In the genomic region with DNA sequence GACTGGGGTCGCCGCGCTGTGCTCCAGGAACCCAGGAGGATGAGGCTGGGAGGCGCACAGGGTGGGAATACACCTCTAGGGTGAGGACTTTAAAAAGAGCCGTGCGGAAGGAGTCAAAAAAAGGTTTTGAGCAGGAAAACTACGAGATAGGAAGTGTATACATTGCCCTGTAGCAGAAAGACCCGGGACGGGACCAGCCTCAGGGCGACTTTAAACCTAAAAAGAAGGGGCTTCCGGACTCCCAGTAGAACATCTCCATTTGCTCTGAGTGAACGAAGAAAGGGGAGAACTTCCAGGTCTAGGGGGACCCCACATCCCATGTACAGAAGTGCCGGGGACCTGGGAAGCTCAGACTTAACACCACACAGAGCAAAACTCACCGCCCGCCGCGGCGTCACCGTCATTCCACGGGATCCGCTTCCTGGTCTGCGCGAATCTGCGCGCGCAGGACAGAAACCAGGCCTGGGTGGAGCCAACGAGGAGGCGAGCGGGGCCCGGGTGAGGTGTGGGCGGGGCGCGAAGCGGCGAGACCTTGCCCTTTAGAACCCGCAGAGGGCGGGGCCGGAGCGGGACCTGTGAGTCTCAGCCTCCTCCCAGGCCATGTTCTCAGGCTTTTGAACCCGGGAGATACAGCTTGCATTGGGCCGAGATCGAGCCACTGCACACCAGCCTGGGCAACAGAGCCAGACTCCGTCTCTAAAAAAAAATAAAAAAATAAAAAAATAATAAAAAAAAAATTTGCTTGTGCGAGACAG, we compare ENCODE assay signal across 8 cellular contexts. TPM values are rescaled to one million over a fixed set of nuclear protein-coding genes. Genes with fewer than 3 reads are reported as not detected.
A peak's percentile ranks its signal among the peaks of the same experiment; 100 is the strongest.
DNase-seq lines count a peak whose midpoint lies in the region; ATAC-seq lines count a peak whose summit lies in the region.
"Not testable (repeated sequence)": the region's sequence is repeated elsewhere in the genome, so short reads cannot be mapped to it uniquely, and the experiment has no call there.

A gene (minus strand): TSS at position 428 of the 755 bp plus-strand sequence. CDS start 3,675 bp downstream, outside the sequence.

- H3K4me1 Mint-ChIP-seq in dendritic cell treated with granulocyte-macrophage colony-stimulating factor and Interleukin-4, amounts not matched to agents 40 ng/mL and 50 ng/mL, for 4 days (ENCODE audit: low read depth), result not testable (repeated sequence)

- peak; percentile 97 for ATAC-seq in GM19035 (IDR thresholded peaks at IDR 0.05; ENCODE audit: unreplicated experiment)
- peak; percentile 96 for ATAC-seq in HG03159 (IDR thresholded peaks at IDR 0.05; ENCODE audit: unreplicated experiment)
- ATAC-seq in left colon, result peak; percentile 100

- peak; percentile 16 for DNase-seq in AG08396 (ENCODE audit: low spot score)
- DNase-seq in NCI-H460 (ENCODE audit: extremely low read depth, low read depth), result peak; percentile 14
- DNase-seq in activated CD4-positive, alpha-beta T cell treated with anti-CD3 and anti-CD28 coated beads, Interleukin-2, amount 50 U/mL, for 4 hours, result peak; percentile 52 to 57
- DNase-seq in left colon, result peak; percentile 82
- DNase-seq in stimulated activated CD4-positive, alpha-beta T cell treated with anti-CD3 and anti-CD28 coated beads, Interleukin-12 subunit alpha, Interleukin-12 subunit beta, amount 100 ng/mL, for 48 hours (ENCODE audit: low read depth in 2 of 3, low spot score in 1 of 3), result peak; percentile 31 to 44 (median 43)

- H3K4me3 Mint-ChIP-seq in dendritic cell treated with granulocyte-macrophage colony-stimulating factor and Interleukin-4, amounts not matched to agents 40 ng/mL and 50 ng/mL, for 4 days, result peak within 1 kb of the TSS; percentile 92

- H3K36me3 Mint-ChIP-seq in dendritic cell treated with granulocyte-macrophage colony-stimulating factor and Interleukin-4, amounts not matched to agents 40 ng/mL and 50 ng/mL, for 4 days (ENCODE audit: low read depth), result peaks cover 50% of the 10 kb centered on the region

- H3K27ac Mint-ChIP-seq in dendritic cell treated with granulocyte-macrophage colony-stimulating factor and Interleukin-4, amounts not matched to agents 40 ng/mL and 50 ng/mL, for 4 days, result peak within 1 kb of the TSS; percentile 85

- intact Hi-C loops in dendritic cell treated with granulocyte-macrophage colony-stimulating factor and Interleukin-4, amounts not matched to agents 40 ng/mL and 50 ng/mL, for 4 days (cut with micrococcal nuclease); left colon (cut with DNase I, micrococcal nuclease): not testable (repeated sequence)

- H3K27me3 Mint-ChIP-seq in dendritic cell treated with granulocyte-macrophage colony-stimulating factor and Interleukin-4, amounts not matched to agents 40 ng/mL and 50 ng/mL, for 4 days, result not testable (repeated sequence)

- peaks cover 54% of the 10 kb centered on the region for H3K9me3 Mint-ChIP-seq in dendritic cell treated with granulocyte-macrophage colony-stimulating factor and Interleukin-4, amounts not matched to agents 40 ng/mL and 50 ng/mL, for 4 days

RNA-seq across cellular contexts. Expression of the gene that starts here (rescaled TPM):
- total RNA-seq in NCI-H460 (2014; rRNA removed; shearing (Covaris generic)), result 20.0 and 24.0 TPM in 2 replicates
- 13.2 and 17.7 TPM in 2 replicates for polyA plus RNA-seq in NCI-H460 (2014; cell fraction: nucleus; rRNA removed)
- 10 to 100 TPM; 20.2 to 24.2 TPM for total RNA-seq in left colon

Comparison
In these comparisons a context has a peak if more than half of its experiments do, and no peak if none do; other contexts are left out.
1. Peak in every context shown above with its lines: DNase-seq and ATAC-seq.
2. DNase-seq: peak in every context shown above with its lines; median percentile 82 in left colon; 54 in activated CD4-positive, alpha-beta T cell treated with anti-CD3 and anti-CD28 coated beads, Interleukin-2, amount 50 U/mL, for 4 hours; 43 in stimulated activated CD4-positive, alpha-beta T cell treated with anti-CD3 and anti-CD28 coated beads, Interleukin-12 subunit alpha, Interleukin-12 subunit beta, amount 100 ng/mL, for 48 hours; 16 in AG08396; 14 in NCI-H460.